8 cellular contexts compared by ENCODE assay signal in genomic region chr21:31785237-31786163, GRCh38. TPM values are rescaled to one million over a fixed set of nuclear protein-coding genes. Genes with fewer than 3 reads are reported as not detected.
DNase-seq lines count a peak whose midpoint lies in the region; ATAC-seq, FAIRE-seq and TF ChIP-seq lines count a peak whose summit lies in the region.
"Not testable (repeated sequence)": the region's sequence is repeated elsewhere in the genome, so short reads cannot be mapped to it uniquely, and the experiment has no call there.

No MANE protein-coding gene starts in this region.

- H3K9me3 ChIP-seq in neuronal stem cell (replicated peaks in 1 of 2; ENCODE audit: control insufficient read depth in 2 of 2, insufficient read depth in 1 of 2, low read depth in 1 of 2, low read length in 2 of 2) = not testable (repeated sequence)

- peak overlapping the region; percentile 18 for H3K9ac ChIP-seq in neuronal stem cell (ENCODE audit: low read depth, low read length, poor library complexity)

- H4K8ac ChIP-seq in neuronal stem cell (ENCODE audit: low read depth, low read length) = not testable (repeated sequence)

- not testable (repeated sequence) for H2BK120ac ChIP-seq in neuronal stem cell (ENCODE audit: low read depth, low read length)

- not testable (repeated sequence) for H3K4me3 Mint-ChIP-seq in Calu3 (ENCODE audit: low read depth, unreplicated experiment)

- not testable (repeated sequence) for H2BK15ac ChIP-seq in neuronal stem cell (ENCODE audit: low read length)

- peaks cover 18% of the 10 kb centered on the region for H3K27me3 Mint-ChIP-seq in Calu3 (ENCODE audit: unreplicated experiment)

- not testable (repeated sequence) for H2BK12ac ChIP-seq in neuronal stem cell (ENCODE audit: low read length)

- not testable (repeated sequence) for H3K36me3 ChIP-seq in neuronal stem cell (replicated peaks in 1 of 2; ENCODE audit: control insufficient read depth in 2 of 2, insufficient read depth in 2 of 2, low read length in 2 of 2)

- H3K4me1 Mint-ChIP-seq in Calu3 (ENCODE audit: low read depth, unreplicated experiment) = peaks cover 11% of the 10 kb centered on the region

- H3K4ac ChIP-seq in neuronal stem cell (ENCODE audit: low read length) = not testable (repeated sequence)

- H3K4me3 ChIP-seq in neuronal stem cell (ENCODE audit: low read length in 2 of 2) = not testable (repeated sequence)

- not testable (repeated sequence) for H3K9me3 Mint-ChIP-seq in Calu3 (ENCODE audit: low read depth, unreplicated experiment)

- H3K23ac ChIP-seq in neuronal stem cell (ENCODE audit: low read depth, low read length, poor library complexity) = not testable (repeated sequence)

- CTCF ChIA-PET in Calu3 (lab: Charles Lee) = interaction anchor here (1.1 to 1.2 kb wide), 2 partner anchors 80 to 472 kb away, joined by 3 read pairs; no protein-coding TSS in a partner anchor

- not testable (repeated sequence) for H2AK5ac ChIP-seq in neuronal stem cell (ENCODE audit: low read depth, low read length)

- H3K4me2 ChIP-seq in neuronal stem cell (ENCODE audit: insufficient read depth, low read length, poor library complexity, severe bottlenecking) = not testable (repeated sequence)

- not testable (repeated sequence) for H3K4me1 ChIP-seq in neuronal stem cell (ENCODE audit: control insufficient read depth in 2 of 2, insufficient read depth in 1 of 2, low read depth in 1 of 2, low read length in 2 of 2)

- not testable (repeated sequence) for H3K14ac ChIP-seq in neuronal stem cell (ENCODE audit: low read length)

- DNase-seq in Calu3 = peak; percentile 60
- peak; percentile 24 for DNase-seq in HS-5 (ENCODE audit: low read depth)
- peak; percentile 53 for DNase-seq in NCI-H446 treated with DMSO at 0.1 percent for 48 hours (lab: John Stamatoyannopoulos, UW)
- peak; percentile 84 for DNase-seq in astrocyte of the hippocampus (ENCODE audit: low read depth, low spot score)
- DNase-seq in Right ventricle myocardium superior = not testable (repeated sequence)
- peak; percentile 66 for DNase-seq in neuronal stem cell (ENCODE audit: low spot score)
- peak in 4 of 6 experiments; percentile 7 to 25 (median 16) for DNase-seq in stimulated activated naive CD4-positive, alpha-beta T cell (lab: John Stamatoyannopoulos, UW)

- peak; percentile 85 for ATAC-seq in Right ventricle myocardium superior (ENCODE audit: poor library complexity)

- not testable (repeated sequence) for H3K27ac ChIP-seq in neuronal stem cell (replicated peaks; ENCODE audit: low read length)

- H4K91ac ChIP-seq in neuronal stem cell (ENCODE audit: low read depth, low read length, poor library complexity) = not testable (repeated sequence)

- intact Hi-C loops in Calu3 (cut with micrococcal nuclease; ENCODE audit: unreplicated experiment) = loop anchor here (1.0 to 10.0 kb wide), 2 partner anchors 79 to 473 kb away; no protein-coding TSS in a partner anchor
- intact Hi-C loops in Right ventricle myocardium superior (cut with DNase I) = loop anchor here (5.0 kb wide), 1 partner anchor 472 kb away; no protein-coding TSS in a partner anchor

- H3K36me3 Mint-ChIP-seq in Calu3 (ENCODE audit: insufficient read depth, unreplicated experiment) = not testable (repeated sequence)

- peak; percentile 13 for TF ChIP-seq CTCF in Calu3 (IDR thresholded peaks at IDR 0.05; ENCODE audit: unreplicated experiment)

- not testable (repeated sequence) for H3K27ac Mint-ChIP-seq in Calu3 (ENCODE audit: unreplicated experiment)

- peak; percentile 74 for FAIRE-seq in TTC549 (lab: Jason Lieb, UNC)

- not testable (repeated sequence) for H3K27me3 ChIP-seq in neuronal stem cell (ENCODE audit: control insufficient read depth in 3 of 3, insufficient read depth in 3 of 3, low read depth in 1 of 3, low read length in 3 of 3)

- H2AFZ ChIP-seq in neuronal stem cell (ENCODE audit: low read length) = not testable (repeated sequence)

- not testable (repeated sequence) for H3K79me1 ChIP-seq in neuronal stem cell (ENCODE audit: low read depth, low read length)

- H2BK5ac ChIP-seq in neuronal stem cell (ENCODE audit: low read length) = not testable (repeated sequence)

- not testable (repeated sequence) for H3K18ac ChIP-seq in neuronal stem cell (ENCODE audit: low read length)

- no CpG with 5 or more reads among the region's 11 CpGs for WGBS in neuronal stem cell (ENCODE audit: extremely low coverage in 2 of 2, insufficient read length in 2 of 2, insufficient replicate concordance in 1 of 2), 2 donors

- not testable (repeated sequence) for BruUV-seq in Calu3 (replicated peaks; lab: Mats Ljungman, UMichigan)

RNA-seq across cellular contexts. Expression of gene SCAF4, which starts 53.6 kb away (rescaled TPM):
- 30.8 and 31.2 TPM in 2 replicates for total RNA-seq in Calu3 (2022)
- 15.4 TPM for total RNA-seq in Right ventricle myocardium superior
- polyA plus RNA-seq in neuronal stem cell (2013, experiment 1 of 2) = 58.8 TPM
- 61.9 TPM for polyA plus RNA-seq in neuronal stem cell (2013, experiment 2 of 2)
